1 cellular context compared by ENCODE assay signal in the genomic region with DNA sequence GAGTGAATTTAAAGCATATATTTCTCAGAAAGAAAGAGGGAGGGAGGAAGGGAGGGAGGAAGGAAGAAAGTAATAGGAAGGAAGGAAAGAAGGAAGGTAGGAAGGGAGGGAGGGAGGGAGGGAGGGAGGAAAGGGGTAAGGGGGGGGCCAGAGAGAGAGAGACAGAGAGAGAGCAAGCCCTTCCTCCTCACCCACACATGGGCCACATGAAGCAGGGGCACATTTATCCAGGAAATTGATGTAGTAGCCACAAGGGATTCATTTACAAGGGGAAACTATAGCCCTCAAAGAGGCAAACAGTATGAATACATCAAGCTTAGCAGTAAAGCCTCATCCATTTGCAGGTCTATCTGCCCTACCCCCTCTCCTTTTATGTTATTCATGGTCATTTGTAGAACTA.
TF ChIP-seq lines count a peak whose summit lies in the region.

No MANE protein-coding gene starts in this region.

TF ChIP-seq in GM23338, 12 proteins besides CTCF, POLR2A, EP300 and RAD21 (continued from another document):
- TF ChIP-seq ZNF462 (CRISPR knock-in tag; IDR thresholded peaks at IDR 0.05), result no peak
- TF ChIP-seq STAT1 (IDR thresholded peaks at IDR 0.05; ENCODE audit: unreplicated experiment), result no peak
